In genomic region chr1:226436472-226436854, GRCh38 we compare ENCODE assay signal across 19 cellular contexts. TPM values are rescaled to one million over a fixed set of nuclear protein-coding genes. Genes with fewer than 3 reads are reported as not detected.
A peak's percentile ranks its signal among the peaks of the same experiment; 100 is the strongest.
DNase-seq lines count a peak whose midpoint lies in the region; ATAC-seq, FAIRE-seq and TF ChIP-seq lines count a peak whose summit lies in the region.
"Had no signal": no experiment of that assay in that cellular context is flagged by ENCODE, and none has a peak within 500 bp of the region (broad histone marks: within the 10 kb centered on the region; RNA-seq: fewer than 3 reads in every experiment).

No MANE protein-coding gene starts in this region.

- no peaks in the 10 kb centered on the region for H4K20me1 ChIP-seq in BLaER1
- H4K20me1 ChIP-seq in H1 (replicated peaks in 1 of 2; ENCODE audit: control insufficient read depth in 1 of 2, insufficient read depth in 2 of 2, low read length in 2 of 2), result no peaks in the 10 kb centered on the region

- CTCF ChIA-PET in H1 (lab: Charles Lee; ENCODE audit: partially characterized antibody), result interaction anchor here (0.7 to 3.1 kb wide), 11 partner anchors 10 to 167 kb away, joined by 3 to 23 read pairs (median 3); partner anchors contain the start of gene PARP1

- no peak overlapping the region for H3K23ac ChIP-seq in H1 (ENCODE audit: insufficient read length)

- no peaks in the 10 kb centered on the region for H3K79me2 ChIP-seq in H1 (ENCODE audit: control insufficient read depth in 1 of 2, insufficient read depth in 2 of 2, low read length in 2 of 2)

- H3K9me3 ChIP-seq in BLaER1, result no peaks in the 10 kb centered on the region
- H3K9me3 ChIP-seq in H1 (ENCODE audit: insufficient read depth in 2 of 2, low read depth in 1 of 2, low read length in 1 of 2), result no peaks in the 10 kb centered on the region
- H3K9me3 ChIP-seq: right lobe of liver, upper lobe of left lung had no signal

- no peak overlapping the region for H2AK5ac ChIP-seq in H1 (ENCODE audit: low read depth, low read length)

- intact Hi-C loops in left ventricle myocardium superior (cut with micrococcal nuclease), result no loop called here

- H3K9ac ChIP-seq in BLaER1 (no peak overlapping the region), H1 (replicated peaks in 1 of 4; ENCODE audit: extremely low read depth in 1 of 4, low read depth in 3 of 4, low read length in 3 of 4) (no peak overlapping the region)

- DNase-seq in NAMALWA (ENCODE audit: low spot score), result peak; percentile 31
- DNase-seq in H1 (ENCODE audit: low read depth in 1 of 2, low spot score in 2 of 2), result no peak
- no peak for DNase-seq in cerebellum (ENCODE audit: low spot score)
- DNase-seq in HK-2 (ENCODE audit: unreplicated experiment), result no peak
- no peak for DNase-seq in left ventricle myocardium superior
- DNase-seq: activated CD4-positive, alpha-beta T cell treated with anti-CD3 and anti-CD28 coated beads for 36 hours; activated CD8-positive, alpha-beta T cell treated with anti-CD3 and anti-CD28 coated beads, Interleukin-2, amount 10 ng/mL, durations not matched to agents 7 days and 5 days; activated gamma-delta T cell treated with Interleukin-2 at 50 U/mL for 16 hours; Calu3; mesendoderm; NCI-H748 treated with DMSO at 0.1 percent for 48 hours; right lobe of liver; stimulated activated CD4-positive, alpha-beta T cell treated with anti-CD3 and anti-CD28 coated beads, Interleukin-2, amount 100 ng/mL, for 48 hours; upper lobe of left lung had no signal

- H3K18ac ChIP-seq in H1 (ENCODE audit: extremely low read depth, low read length), result no peak overlapping the region

- H3K27me3 ChIP-seq in BLaER1, result no peaks in the 10 kb centered on the region
- peaks cover 0 to 2% (median 0%) of the 10 kb centered on the region in 4 experiments; a peak in 1 of 7 replicates for H3K27me3 ChIP-seq in H1 (replicated peaks in 1 of 4; ENCODE audit: control insufficient read depth in 3 of 4, extremely low read depth in 1 of 4, insufficient read depth in 3 of 4, low read length in 3 of 4)
- H3K27me3 ChIP-seq: right lobe of liver, upper lobe of left lung had no signal

- POLR2A ChIA-PET in H1 (lab: Charles Lee; ENCODE audit: partially characterized antibody), result no interaction called here

- no peak overlapping the region for H2AFZ ChIP-seq in H1 (ENCODE audit: low read length)

- H3K27ac ChIP-seq in BLaER1 (no peak overlapping the region), H1 (ENCODE audit: low read depth, low read length) (no peak overlapping the region)
- H3K27ac ChIP-seq: right lobe of liver, upper lobe of left lung had no signal

- H3K79me1 ChIP-seq in H1 (ENCODE audit: low read depth, low read length), result no peaks in the 10 kb centered on the region

- H3K36me3 ChIP-seq in BLaER1 (no peaks in the 10 kb centered on the region), H1 (ENCODE audit: control insufficient read depth in 2 of 4, insufficient read depth in 4 of 4, low read length in 3 of 4) (no peaks in the 10 kb centered on the region)
- H3K36me3 ChIP-seq: right lobe of liver, upper lobe of left lung had no signal

- H2BK20ac ChIP-seq in H1 (ENCODE audit: low read length), result no peak overlapping the region

- H3K4me3 ChIP-seq in BLaER1 (no peak overlapping the region), H1 (ENCODE audit: extremely low read depth in 1 of 4, insufficient read depth in 2 of 4, low read depth in 3 of 4, low read length in 4 of 4) (no peak overlapping the region)
- H3K4me3 ChIP-seq: right lobe of liver, upper lobe of left lung had no signal

- H4K8ac ChIP-seq in H1 (ENCODE audit: extremely low read depth, insufficient read depth, low read length), result no peak overlapping the region; the same call in 1 of the 2 replicates

- no peak overlapping the region for H2BK15ac ChIP-seq in H1 (ENCODE audit: low read length)

- no peak overlapping the region for H3K56ac ChIP-seq in H1 (replicated peaks; ENCODE audit: insufficient read length, low read depth, low read length)

- no peak overlapping the region for H2BK5ac ChIP-seq in H1 (ENCODE audit: low read depth, low read length)

- no peak overlapping the region for H2BK12ac ChIP-seq in H1 (ENCODE audit: low read depth, low read length)

- peaks cover 45% of the 10 kb centered on the region for H3K4me1 ChIP-seq in BLaER1
- peaks cover 0 to under 1% (median under 1%) of the 10 kb centered on the region in 4 experiments; a peak in 3 of 7 replicates for H3K4me1 ChIP-seq in H1 (replicated peaks in 1 of 4; ENCODE audit: control insufficient read depth in 3 of 4, insufficient read depth in 4 of 4, low read length in 3 of 4)
- H3K4me1 ChIP-seq: right lobe of liver, upper lobe of left lung had no signal

- peak overlapping the region; percentile 49 for H3K4me2 ChIP-seq in BLaER1
- no peak overlapping the region for H3K4me2 ChIP-seq in H1 (ENCODE audit: insufficient read depth in 1 of 2, low read depth in 2 of 2, low read length in 2 of 2)

- no peak for TF ChIP-seq POLR2A in H1 (IDR thresholded peaks at IDR 0.05; ENCODE audit: control extremely low read depth in 1 of 2, low read depth in 2 of 2, low read length in 2 of 2)

- ATAC-seq in left ventricle myocardium superior, result no peak
- ATAC-seq: activated CD4-positive, alpha-beta T cell treated with anti-CD3 and anti-CD28 coated beads for 36 hours; activated CD8-positive, alpha-beta T cell treated with anti-CD3 and anti-CD28 coated beads, Interleukin-2, amount 10 ng/mL, durations not matched to agents 7 days and 5 days; left lobe of liver; right lobe of liver had no signal

- no peak for TF ChIP-seq EP300 in H1 (IDR thresholded peaks at IDR 0.05; ENCODE audit: borderline replicate concordance in 1 of 2, low read depth in 2 of 2, low read length in 2 of 2)

- no peak overlapping the region for H2BK120ac ChIP-seq in H1 (replicated peaks; ENCODE audit: low read depth, low read length)

- no peaks in the 10 kb centered on the region for H3K23me2 ChIP-seq in H1 (ENCODE audit: low read depth, low read length)

- FAIRE-seq in H1 (lab: Jason Lieb, UNC), result no peak
- FAIRE-seq: endothelial cell of umbilical vein, GM19239 had no signal

- no peak overlapping the region for H4K5ac ChIP-seq in H1 (ENCODE audit: insufficient read length, low read depth, low read length)

- TF ChIP-seq CTCF in GM12873 (IDR thresholded peaks at IDR 0.05; ENCODE audit: insufficient read depth, low read depth, low read length, missing control alignments) (peak; percentile 9), H1 (IDR thresholded peaks at IDR 0.05; ENCODE audit: control extremely low read depth in 1 of 3, insufficient read depth in 1 of 3, low read depth in 1 of 3, low read length in 3 of 3) (no peak)

- 89% methylated on average over 3 of the region's 3 CpGs; no CpG with 5 or more reads in 1 of the 2 experiments for WGBS in H1 (ENCODE audit: extremely low coverage in 1 of 2, insufficient coverage in 1 of 2, insufficient read length in 1 of 2, insufficient replicate concordance in 2 of 2, low coverage in 1 of 2, low lambda C conversion rate in 2 of 2, missing lambda C conversion rate in 1 of 2), 2 experiments

- TF ChIP-seq RAD21 in H1 (IDR thresholded peaks at IDR 0.05 in 1 of 2, conservative IDR thresholded peaks at IDR 0.05 in 1 of 2; ENCODE audit: low read depth in 2 of 2, low read length in 2 of 2), result no peak

- H4K91ac ChIP-seq in H1 (replicated peaks; ENCODE audit: insufficient read length, low read length), result no peak overlapping the region

- peak overlapping the region; percentile 32 for H3K4ac ChIP-seq in H1 (replicated peaks; ENCODE audit: insufficient read length, low read depth, low read length)

- H3K14ac ChIP-seq in H1 (ENCODE audit: insufficient read length), result no peak overlapping the region

TF ChIP-seq in H1, 55 proteins besides CTCF, POLR2A, EP300 and RAD21:
- TF ChIP-seq POU5F1 (IDR thresholded peaks at IDR 0.05; ENCODE audit: low read depth, low read length), result no peak
- TF ChIP-seq YY1 (IDR thresholded peaks at IDR 0.05; ENCODE audit: low read depth, low read length), result no peak
- TF ChIP-seq SRF (IDR thresholded peaks at IDR 0.05; ENCODE audit: low read depth, low read length), result no peak
- no peak for TF ChIP-seq CTBP2 (IDR thresholded peaks at IDR 0.05; ENCODE audit: borderline replicate concordance, insufficient read depth, insufficient read length, low read length)
- TF ChIP-seq USF2 (IDR thresholded peaks at IDR 0.05; ENCODE audit: low read length), result no peak
- TF ChIP-seq CHD1 (IDR thresholded peaks at IDR 0.05; ENCODE audit: low read depth, low read length), result no peak
- no peak for TF ChIP-seq ATF2 (IDR thresholded peaks at IDR 0.05; ENCODE audit: low read length)
- TF ChIP-seq SIRT6 (IDR thresholded peaks at IDR 0.05; ENCODE audit: low read length), result no peak
- no peak for TF ChIP-seq SP4 (IDR thresholded peaks at IDR 0.05; ENCODE audit: low read length)

RNA-seq across cellular contexts. Expression of gene PARP1, which starts 28.6 kb away (rescaled TPM):
- 408 and 416 TPM in 2 replicates for total RNA-seq in H1 (2021; fragmentation: NEBNext Ultra II Directional; extraction: Animal tissue kit (Norgen Biotek cat#: 25700))
- polyA plus RNA-seq in H1 (2011; rRNA removed), result 441 and 711 TPM in 2 replicates
- 578 TPM for polyA plus RNA-seq in H1 (2011; cell fraction: cytosol; rRNA removed)
- 551 TPM for polyA plus RNA-seq in H1 (2011; cell fraction: nucleus; rRNA removed)
- polyA plus RNA-seq in H1 (2012, experiment 1 of 2), result 318 to 335 TPM (median 328 TPM) in 4 replicates
- polyA plus RNA-seq in H1 (2012, experiment 2 of 2), result 58.8 TPM
- polyA plus RNA-seq in H1 (2013, experiment 1 of 2), result 354 TPM
- polyA plus RNA-seq in H1 (2013, experiment 2 of 2), result 356 TPM
- 516 and 569 TPM in 2 replicates for polyA minus RNA-seq in H1 (2011; rRNA and poly(A)+ RNA removed)
- 222 TPM for polyA minus RNA-seq in H1 (2011; cell fraction: cytosol; rRNA and poly(A)+ RNA removed)
- 286 TPM for polyA minus RNA-seq in H1 (2011; cell fraction: nucleus; rRNA and poly(A)+ RNA removed)
- total RNA-seq in cerebellum, result 95.2 TPM
- total RNA-seq in left ventricle myocardium superior, result 140 TPM
